In the genomic region with DNA sequence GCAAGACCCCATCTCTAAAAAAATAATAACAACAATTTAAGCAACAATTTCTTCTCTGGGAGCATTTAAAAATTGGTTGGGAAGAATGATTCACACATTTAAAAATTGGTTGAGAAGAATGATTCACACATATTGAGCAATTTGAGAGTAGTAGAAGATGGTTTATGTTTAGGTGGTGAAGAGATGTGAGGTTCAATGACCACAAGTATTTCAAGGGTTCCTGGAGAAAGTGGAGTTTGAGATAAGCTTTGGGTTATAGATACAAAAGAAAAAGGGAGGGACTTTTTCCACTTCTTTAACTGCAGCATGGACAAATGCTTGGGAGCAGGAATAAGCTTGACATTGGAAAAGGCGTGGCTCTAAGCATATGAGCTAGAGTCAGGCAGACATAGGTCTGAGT, we compare ENCODE assay signal across 18 cellular contexts.
A peak's percentile ranks its signal among the peaks of the same experiment; 100 is the strongest.
DNase-seq lines count a peak whose midpoint lies in the region; ATAC-seq and TF ChIP-seq lines count a peak whose summit lies in the region.
"Had no signal": no experiment of that assay in that cellular context is flagged by ENCODE, and none has a peak within 500 bp of the region (broad histone marks: within the 10 kb centered on the region; RNA-seq: fewer than 3 reads in every experiment).

No MANE protein-coding gene starts in this region.

- no peaks in the 10 kb centered on the region for H3K27me3 ChIP-seq in right atrium auricular region

- H3K27ac ChIP-seq in right atrium auricular region = peak overlapping the region; percentile 27 to 60
- H3K27ac ChIP-seq: C4-2B, spleen had no signal

- in situ Hi-C loops in astrocyte of the cerebellum (cut with HindIII; ENCODE audit: low sequenced_read_pairs) = no loop called here

- intact Hi-C loops in Right ventricle myocardium superior (cut with DNase I) = no loop called here

- H3K4me3 ChIP-seq in right atrium auricular region = no peak overlapping the region
- no peak overlapping the region for H3K4me3 ChIP-seq in astrocyte of the cerebellum (ENCODE audit: low read depth, low read length)
- H3K4me3 ChIP-seq in fibroblast of villous mesenchyme (ENCODE audit: low read depth, low read length) = no peak overlapping the region
- H3K4me3 ChIP-seq: GM12878, spleen had no signal

- no peak for DNase-seq in right atrium auricular region (ENCODE audit: low spot score)
- no peak for DNase-seq in Right ventricle myocardium superior
- DNase-seq in astrocyte of the cerebellum (ENCODE audit: low read depth) = peak; percentile 13
- DNase-seq in fibroblast of villous mesenchyme (ENCODE audit: low read depth) = peak; percentile 53
- no peak for DNase-seq in cerebellar nuclear complex (lab: John Stamatoyannopoulos, UW)
- no peak for DNase-seq in NCI-H2227 treated with DMSO at 0.1 percent for 48 hours (lab: John Stamatoyannopoulos, UW)
- DNase-seq: activated CD8-positive, alpha-beta memory T cell treated with anti-CD3 and anti-CD28 coated beads, Interleukin-2, amount 10 ng/mL, durations not matched to agents 7 days and 5 days; amniotic stem cell; GF-D8; H7; NCI-H2029 treated with DMSO at 0.1 percent for 48 hours; NCI-H524; SHP77; spleen had no signal

- H3K36me3 ChIP-seq in right atrium auricular region = no peaks in the 10 kb centered on the region
- H3K36me3 ChIP-seq: spleen had no signal

- H3K9me3 ChIP-seq in right atrium auricular region = no peaks in the 10 kb centered on the region
- H3K9me3 ChIP-seq: spleen had no signal

- no peak for ATAC-seq in Right ventricle myocardium superior (ENCODE audit: poor library complexity)
- no peak for ATAC-seq in HG03280 (IDR thresholded peaks at IDR 0.05; ENCODE audit: unreplicated experiment)
- no peak for ATAC-seq in GM19351 (IDR thresholded peaks at IDR 0.05; ENCODE audit: unreplicated experiment)
- ATAC-seq: activated CD8-positive, alpha-beta memory T cell treated with anti-CD3 and anti-CD28 coated beads, Interleukin-2, amount 10 ng/mL, durations not matched to agents 7 days and 5 days; GM12878 had no signal

- H3K4me1 ChIP-seq in right atrium auricular region = peaks cover 0 to 4% of the 10 kb centered on the region in 2 donors
- H3K4me1 ChIP-seq: spleen had no signal

- no peak for TF ChIP-seq CTCF in right atrium auricular region (IDR thresholded peaks at IDR 0.05)
- no peak for TF ChIP-seq CTCF in astrocyte of the cerebellum (IDR thresholded peaks at IDR 0.05; ENCODE audit: low read depth, low read length, missing control alignments)
- TF ChIP-seq CTCF in fibroblast of villous mesenchyme (IDR thresholded peaks at IDR 0.05; ENCODE audit: insufficient read depth, low read depth, low read length) = no peak

Comparison
In these comparisons a context has a peak if more than half of its experiments do, and no peak if none do; other contexts are left out.
1. DNase-seq: peak in astrocyte of the cerebellum (single experiment) and fibroblast of villous mesenchyme (single experiment); none in right atrium auricular region (single experiment), Right ventricle myocardium superior (single experiment), cerebellar nuclear complex (0 of 2) and NCI-H2227 treated with DMSO at 0.1 percent for 48 hours (single experiment).